In genomic region chr11:8252388-8252787, GRCh38 we compare ENCODE assay signal across 27 cellular contexts. TPM values are rescaled to one million over a fixed set of nuclear protein-coding genes. Genes with fewer than 3 reads are reported as not detected.
DNase-seq lines count a peak whose midpoint lies in the region; ATAC-seq and TF ChIP-seq lines count a peak whose summit lies in the region.
"Had no signal": no experiment of that assay in that cellular context is flagged by ENCODE, and none has a peak within 500 bp of the region (broad histone marks: within the 10 kb centered on the region; RNA-seq: fewer than 3 reads in every experiment).

No MANE protein-coding gene starts in this region.

- H3K4me3 Mint-ChIP-seq in activated naive CD4-positive, alpha-beta T cell treated with anti-CD3 and anti-CD28 coated beads, Interleukin-2, amount 10 ng/mL, durations not matched to agents 7 days and 5 days: no peak overlapping the region
- H3K4me3 Mint-ChIP-seq: activated CD4-positive, alpha-beta T cell treated with anti-CD3 and anti-CD28 coated beads, Interleukin-2, amount 10 ng/mL, durations not matched to agents 7 days and 5 days; immature natural killer cell had no signal

- H3K23ac ChIP-seq in neuronal stem cell (ENCODE audit: low read depth, low read length, poor library complexity) (no peak overlapping the region), mesenchymal stem cell (ENCODE audit: low read length in 2 of 2) (no peak overlapping the region)

- no peak overlapping the region for H3K4ac ChIP-seq in neuronal stem cell (ENCODE audit: low read length)
- no peak overlapping the region for H3K4ac ChIP-seq in mesenchymal stem cell (ENCODE audit: low read depth in 1 of 2, low read length in 2 of 2)

- no peak overlapping the region for H3K27ac ChIP-seq in neuronal stem cell (replicated peaks; ENCODE audit: low read length)
- H3K27ac ChIP-seq in mesenchymal stem cell (ENCODE audit: low read length, poor library complexity, severe bottlenecking): no peak overlapping the region
- H3K27ac ChIP-seq: adrenal gland, brain microvascular endothelial cell, coronary artery, hepatocyte, SJSA1, transverse colon had no signal

- H3K18ac ChIP-seq in neuronal stem cell (ENCODE audit: low read length): peak overlapping the region; percentile 57
- H3K18ac ChIP-seq in mesenchymal stem cell (ENCODE audit: low read depth in 1 of 2, low read length in 2 of 2): no peak overlapping the region

- no peak overlapping the region for H2BK15ac ChIP-seq in neuronal stem cell (ENCODE audit: low read length)
- no peak overlapping the region for H2BK15ac ChIP-seq in mesenchymal stem cell (ENCODE audit: low read depth, poor library complexity, severe bottlenecking)

- H4K8ac ChIP-seq in neuronal stem cell (ENCODE audit: low read depth, low read length) (no peak overlapping the region), mesenchymal stem cell (ENCODE audit: low read length) (no peak overlapping the region)

- no peak overlapping the region for H3K4me2 ChIP-seq in neuronal stem cell (ENCODE audit: insufficient read depth, low read length, poor library complexity, severe bottlenecking)
- no peak overlapping the region for H3K4me2 ChIP-seq in mesenchymal stem cell (ENCODE audit: low read length, poor library complexity, severe bottlenecking)
- H3K4me2 ChIP-seq: hepatocyte had no signal

- H2BK120ac ChIP-seq in neuronal stem cell (ENCODE audit: low read depth, low read length) (no peak overlapping the region), mesenchymal stem cell (ENCODE audit: low read depth, low read length) (no peak overlapping the region)

- peaks cover 13% of the 10 kb centered on the region for H3K27me3 Mint-ChIP-seq in activated naive CD4-positive, alpha-beta T cell treated with anti-CD3 and anti-CD28 coated beads, Interleukin-2, amount 10 ng/mL, durations not matched to agents 7 days and 5 days

- WGBS in neuronal stem cell (ENCODE audit: extremely low coverage in 2 of 2, insufficient read length in 2 of 2, insufficient replicate concordance in 1 of 2), 2 donors: no CpG with 5 or more reads among the region's 5 CpGs
- WGBS in mesenchymal stem cell: 87% methylated on average over 5 of the region's 5 CpGs

- H3K14ac ChIP-seq in neuronal stem cell (ENCODE audit: low read length) (no peak overlapping the region), mesenchymal stem cell (ENCODE audit: low read length in 2 of 2) (no peak overlapping the region)

- no peak for ATAC-seq in GM21360 (IDR thresholded peaks at IDR 0.05; ENCODE audit: unreplicated experiment)
- ATAC-seq: stimulated activated naive CD8-positive, alpha-beta T cell treated with anti-CD3 and anti-CD28 coated beads, Interleukin-15, Interleukin-2, amounts not matched to agents 100 U/mL and 50 U/mL, for 24 hours had no signal

- no peak overlapping the region for H2AK5ac ChIP-seq in neuronal stem cell (ENCODE audit: low read depth, low read length)
- no peak overlapping the region for H2AK5ac ChIP-seq in mesenchymal stem cell (ENCODE audit: low read length, severe bottlenecking)

- no peaks in the 10 kb centered on the region for H3K36me3 Mint-ChIP-seq in activated naive CD4-positive, alpha-beta T cell treated with anti-CD3 and anti-CD28 coated beads, Interleukin-2, amount 10 ng/mL, durations not matched to agents 7 days and 5 days
- H3K36me3 Mint-ChIP-seq: immature natural killer cell had no signal

- H3K9me3 ChIP-seq in neuronal stem cell (replicated peaks in 1 of 2; ENCODE audit: control insufficient read depth in 2 of 2, insufficient read depth in 1 of 2, low read depth in 1 of 2, low read length in 2 of 2) (no peaks in the 10 kb centered on the region), mesenchymal stem cell (ENCODE audit: control insufficient read depth, low read length) (no peaks in the 10 kb centered on the region)
- H3K9me3 ChIP-seq: adrenal gland, Caco-2, SJSA1, transverse colon had no signal

- CTCF ChIA-PET in activated naive CD4-positive, alpha-beta T cell treated with anti-CD3 and anti-CD28 coated beads, Interleukin-2, amount 10 ng/mL, durations not matched to agents 7 days and 5 days (lab: Charles Lee): interaction anchor here (1.2 kb wide), 1 partner anchor 11 kb away, joined by 4 read pairs; the partner anchor contains the start of gene LMO1

- H2AFZ ChIP-seq in neuronal stem cell (ENCODE audit: low read length) (no peak overlapping the region), mesenchymal stem cell (ENCODE audit: low read depth, low read length) (no peak overlapping the region)
- H2AFZ ChIP-seq: hepatocyte had no signal

- DNase-seq in activated naive CD4-positive, alpha-beta T cell treated with anti-CD3 and anti-CD28 coated beads, Interleukin-2, amount 10 ng/mL, durations not matched to agents 7 days and 5 days: peak; percentile 8
- no peak for DNase-seq in activated naive CD4-positive, alpha-beta T cell treated with anti-CD3 and anti-CD28 coated beads, Interleukin-2, amount 50 U/mL, for 16 hours
- peak; percentile 44 for DNase-seq in epithelial cell of esophagus (ENCODE audit: low read depth)
- DNase-seq in neuronal stem cell (ENCODE audit: low spot score): no peak
- DNase-seq in NCI-H345 (lab: John Stamatoyannopoulos, UW): no peak
- DNase-seq in mesenchymal stem cell: no peak
- DNase-seq in NCI-H748 (lab: John Stamatoyannopoulos, UW; ENCODE audit: unreplicated experiment): no peak
- DNase-seq: activated CD4-positive, alpha-beta T cell treated with anti-CD3 and anti-CD28 coated beads, Interleukin-2, amount 10 ng/mL, durations not matched to agents 7 days and 5 days; brain microvascular endothelial cell; EL; foreskin fibroblast; immature natural killer cell; NCI-H1417 treated with DMSO at 0.1 percent for 48 hours; NCI-H510A; NK-92 treated with Interleukin-12 subunit alpha and Interleukin-12 subunit beta, amount 100 ng/mL, for 24 hours; nucleus accumbens; retina; stimulated activated CD4-positive, alpha-beta T cell treated with anti-CD3 and anti-CD28 coated beads, Interleukin-4, amount 100 ng/mL, for 24 hours; stimulated activated naive CD8-positive, alpha-beta T cell treated with anti-CD3 and anti-CD28 coated beads, Interleukin-15, Interleukin-2, amounts not matched to agents 100 U/mL and 50 U/mL, for 24 hours had no signal

- H3K9ac ChIP-seq in neuronal stem cell (ENCODE audit: low read depth, low read length, poor library complexity): no peak overlapping the region
- H3K9ac ChIP-seq in mesenchymal stem cell (ENCODE audit: low read length): no peak overlapping the region

- H3K9me3 Mint-ChIP-seq in activated naive CD4-positive, alpha-beta T cell treated with anti-CD3 and anti-CD28 coated beads, Interleukin-2, amount 10 ng/mL, durations not matched to agents 7 days and 5 days: no peaks in the 10 kb centered on the region
- H3K9me3 Mint-ChIP-seq: activated CD4-positive, alpha-beta T cell treated with anti-CD3 and anti-CD28 coated beads, Interleukin-2, amount 10 ng/mL, durations not matched to agents 7 days and 5 days; immature natural killer cell had no signal

- H3K4me3 ChIP-seq in epithelial cell of esophagus (ENCODE audit: low read length) (no peak overlapping the region), neuronal stem cell (ENCODE audit: low read length in 2 of 2) (no peak overlapping the region), mesenchymal stem cell (ENCODE audit: insufficient read depth in 1 of 2, low read depth in 1 of 2, low read length in 2 of 2) (no peak overlapping the region)
- H3K4me3 ChIP-seq: adrenal gland, coronary artery, hepatocyte, SJSA1, transverse colon had no signal

- H3K36me3 ChIP-seq in neuronal stem cell (replicated peaks in 1 of 2; ENCODE audit: control insufficient read depth in 2 of 2, insufficient read depth in 2 of 2, low read length in 2 of 2) (no peaks in the 10 kb centered on the region), mesenchymal stem cell (ENCODE audit: control insufficient read depth in 1 of 2, insufficient read depth in 2 of 2, low read depth in 1 of 2, low read length in 2 of 2) (no peaks in the 10 kb centered on the region)
- H3K36me3 ChIP-seq: adrenal gland, brain microvascular endothelial cell, SJSA1, transverse colon had no signal

- H2BK5ac ChIP-seq in neuronal stem cell (ENCODE audit: low read length) (no peak overlapping the region), mesenchymal stem cell (ENCODE audit: low read depth, low read length, poor library complexity, severe bottlenecking) (no peak overlapping the region)

- no peak overlapping the region for H2BK12ac ChIP-seq in neuronal stem cell (ENCODE audit: low read length)
- H2BK12ac ChIP-seq in mesenchymal stem cell (ENCODE audit: low read length in 2 of 2): no peak overlapping the region

- no peaks in the 10 kb centered on the region for H3K4me1 Mint-ChIP-seq in activated naive CD4-positive, alpha-beta T cell treated with anti-CD3 and anti-CD28 coated beads, Interleukin-2, amount 10 ng/mL, durations not matched to agents 7 days and 5 days
- H3K4me1 Mint-ChIP-seq: activated CD4-positive, alpha-beta T cell treated with anti-CD3 and anti-CD28 coated beads, Interleukin-2, amount 10 ng/mL, durations not matched to agents 7 days and 5 days; immature natural killer cell had no signal

- peaks cover 3% of the 10 kb centered on the region for H3K79me1 ChIP-seq in neuronal stem cell (ENCODE audit: low read depth, low read length)
- no peaks in the 10 kb centered on the region for H3K79me1 ChIP-seq in mesenchymal stem cell (replicated peaks; ENCODE audit: low read length, poor library complexity, severe bottlenecking)

- H4K91ac ChIP-seq in neuronal stem cell (ENCODE audit: low read depth, low read length, poor library complexity) (no peak overlapping the region), mesenchymal stem cell (ENCODE audit: low read length) (no peak overlapping the region)

- H3K27me3 ChIP-seq in neuronal stem cell (ENCODE audit: control insufficient read depth in 3 of 3, insufficient read depth in 3 of 3, low read depth in 1 of 3, low read length in 3 of 3): peaks cover 0 to 61% (median 0%) of the 10 kb centered on the region in 3 experiments
- H3K27me3 ChIP-seq in mesenchymal stem cell (ENCODE audit: control insufficient read depth in 1 of 2, insufficient read depth in 1 of 2, low read length in 2 of 2): peaks cover 33 to 50% of the 10 kb centered on the region in 2 experiments
- H3K27me3 ChIP-seq: adrenal gland, brain microvascular endothelial cell, hepatocyte, SJSA1, transverse colon had no signal

- no peak for TF ChIP-seq CTCF in epithelial cell of esophagus (IDR thresholded peaks at IDR 0.05; ENCODE audit: insufficient read depth, low read depth, low read length, missing control alignments)

- H3K4me1 ChIP-seq in neuronal stem cell (ENCODE audit: control insufficient read depth in 2 of 2, insufficient read depth in 1 of 2, low read depth in 1 of 2, low read length in 2 of 2): no peaks in the 10 kb centered on the region
- peaks cover 1% of the 10 kb centered on the region for H3K4me1 ChIP-seq in mesenchymal stem cell (ENCODE audit: control insufficient read depth, insufficient read depth, low read depth, low read length)
- H3K4me1 ChIP-seq: adrenal gland, Caco-2, SJSA1, transverse colon had no signal

- no peak overlapping the region for H3K27ac Mint-ChIP-seq in activated naive CD4-positive, alpha-beta T cell treated with anti-CD3 and anti-CD28 coated beads, Interleukin-2, amount 10 ng/mL, durations not matched to agents 7 days and 5 days
- H3K27ac Mint-ChIP-seq: activated CD4-positive, alpha-beta T cell treated with anti-CD3 and anti-CD28 coated beads, Interleukin-2, amount 10 ng/mL, durations not matched to agents 7 days and 5 days; immature natural killer cell had no signal

RNA-seq across cellular contexts. Expression of gene LMO1, which starts 11.3 kb away (rescaled TPM):
- 9.9 TPM for polyA plus RNA-seq in neuronal stem cell (2013, experiment 1 of 2)
- polyA plus RNA-seq in neuronal stem cell (2013, experiment 2 of 2): 9.4 TPM
- not detected for polyA plus RNA-seq in mesenchymal stem cell (2013, experiment 1 of 2)
- not detected for polyA plus RNA-seq in mesenchymal stem cell (2013, experiment 2 of 2)
- polyA plus RNA-seq: BJ, immature natural killer cell had no signal

Comparison
In these comparisons a context has a peak if more than half of its experiments do, and no peak if none do; other contexts are left out.
1. DNase-seq: peak in activated naive CD4-positive, alpha-beta T cell treated with anti-CD3 and anti-CD28 coated beads, Interleukin-2, amount 10 ng/mL, durations not matched to agents 7 days and 5 days (single experiment) and epithelial cell of esophagus (single experiment); none in activated naive CD4-positive, alpha-beta T cell treated with anti-CD3 and anti-CD28 coated beads, Interleukin-2, amount 50 U/mL, for 16 hours (single experiment), neuronal stem cell (single experiment), NCI-H345 (single experiment), mesenchymal stem cell (single experiment) and NCI-H748 (single experiment).